ENCODE assay signal across 8 cellular contexts in the genomic region with DNA sequence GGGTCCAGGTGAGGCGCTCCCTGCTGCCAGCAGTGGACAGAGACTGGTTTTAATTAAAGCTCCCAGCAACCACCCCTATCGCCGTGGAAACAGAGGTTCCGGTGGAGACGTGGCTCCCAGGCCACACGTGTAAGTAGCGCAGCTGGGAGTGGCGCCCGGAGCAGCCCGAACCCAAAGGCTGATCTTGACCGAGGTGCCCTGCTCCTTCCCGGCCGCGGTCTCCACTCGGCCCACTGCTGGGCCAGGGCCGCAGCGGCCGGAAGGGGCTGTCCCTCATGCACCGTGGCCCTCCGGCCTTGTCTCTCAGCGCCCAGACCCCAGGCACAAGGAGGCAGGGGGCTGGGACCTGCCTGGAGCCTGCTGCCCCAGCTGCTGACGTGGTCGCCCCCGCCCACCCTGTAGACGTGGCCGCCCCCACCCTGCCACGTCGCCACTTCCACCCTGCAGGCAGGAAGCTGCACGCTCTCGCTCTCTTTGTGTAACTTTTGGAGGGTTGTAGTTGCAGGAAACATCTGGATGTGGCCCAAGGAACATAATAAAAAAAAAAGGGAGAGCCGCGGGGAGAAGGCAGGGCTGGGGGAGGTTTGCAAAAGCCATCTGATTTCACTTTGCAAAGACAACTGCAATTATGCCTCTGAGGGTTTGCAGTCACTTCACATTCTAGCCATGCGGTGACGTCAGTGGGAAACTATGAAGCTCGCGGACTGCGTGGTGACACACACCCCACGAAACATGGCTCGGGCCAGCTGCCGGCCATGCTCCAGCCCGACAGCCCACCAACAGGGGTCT.
A peak's percentile ranks its signal among the peaks of the same experiment; 100 is the strongest.
DNase-seq lines count a peak whose midpoint lies in the region; ATAC-seq, FAIRE-seq and TF ChIP-seq lines count a peak whose summit lies in the region.

No MANE protein-coding gene starts in this region.

- in situ Hi-C loops in gastrocnemius medialis (cut with MboI; ENCODE audit: low sequenced_read_pairs in 4 of 4), result loop anchor here in 1 of 4 donors (25.0 kb wide), 1 partner anchor 281 kb away; no protein-coding TSS in a partner anchor

- 20% methylated on average over 19 of the region's 41 CpGs for WGBS in SK-N-SH (ENCODE audit: low lambda C conversion rate)

- peak; percentile 85 for ATAC-seq in activated naive CD8-positive, alpha-beta T cell treated with anti-CD3 and anti-CD28 coated beads, Interleukin-2, amount 10 ng/mL, durations not matched to agents 7 days and 5 days (ENCODE audit: low read depth)
- ATAC-seq in gastrocnemius medialis (peak; percentile 74), GM19467 (IDR thresholded peaks at IDR 0.05; ENCODE audit: unreplicated experiment) (no peak)

- peaks cover 3% of the 10 kb centered on the region for H3K4me1 Mint-ChIP-seq in activated naive CD8-positive, alpha-beta T cell treated with anti-CD3 and anti-CD28 coated beads, Interleukin-2, amount 10 ng/mL, durations not matched to agents 7 days and 5 days

- H3K4me3 ChIP-seq in SK-N-SH (ENCODE audit: low read depth in 2 of 2, low read length in 1 of 2) (no peak overlapping the region), gastrocnemius medialis (peak overlapping the region; percentile 38 to 65 (median 49))

- H4K20me1 ChIP-seq in SK-N-SH (ENCODE audit: insufficient read depth), result no peaks in the 10 kb centered on the region

- peak overlapping the region; percentile 34 to 94; a peak in 3 of 4 replicates for H3K27ac ChIP-seq in SK-N-SH (ENCODE audit: low read depth in 2 of 2, low read length in 1 of 2)
- peak overlapping the region; percentile 77 to 84 (median 81) for H3K27ac ChIP-seq in gastrocnemius medialis

- no peaks in the 10 kb centered on the region for H3K79me2 ChIP-seq in SK-N-SH (ENCODE audit: insufficient read depth)

- TF ChIP-seq POLR2A in GM12891 (IDR thresholded peaks at IDR 0.05; ENCODE audit: low read depth, low read length) (no peak), gastrocnemius medialis (IDR thresholded peaks at IDR 0.05) (peak; percentile 38 to 58)

- peak; percentile 57 to 91; a peak in 3 of 4 replicates for TF ChIP-seq EP300 in SK-N-SH (IDR thresholded peaks at IDR 0.05; ENCODE audit: borderline replicate concordance in 1 of 2, low read depth in 1 of 2, low read length in 1 of 2)

- CTCF ChIA-PET in SK-N-SH (lab: Yijun Ruan, JAX), result interaction anchor here (0.8 to 2.7 kb wide), 8 partner anchors 13 to 955 kb away, joined by 3 to 9 read pairs (median 4); no protein-coding TSS in a partner anchor

- H3K36me3 Mint-ChIP-seq in activated naive CD8-positive, alpha-beta T cell treated with anti-CD3 and anti-CD28 coated beads, Interleukin-2, amount 10 ng/mL, durations not matched to agents 7 days and 5 days, result no peaks in the 10 kb centered on the region

- H3F3A ChIP-seq in SK-N-SH (replicated peaks; ENCODE audit: insufficient read depth), result peaks cover 7% of the 10 kb centered on the region

- peak; percentile 64 for DNase-seq in GM12891 (ENCODE audit: insufficient read length, low spot score)
- peak; percentile 77 for DNase-seq in SK-N-SH
- DNase-seq in activated naive CD8-positive, alpha-beta T cell treated with anti-CD3 and anti-CD28 coated beads, Interleukin-2, amount 10 ng/mL, durations not matched to agents 7 days and 5 days, result peak; percentile 81
- peak; percentile 90 for DNase-seq in cardiac septum (ENCODE audit: low spot score)
- peak; percentile 67 to 80 for DNase-seq in gastrocnemius medialis
- DNase-seq in NCI-H1092 (lab: John Stamatoyannopoulos, UW), result no peak
- DNase-seq in NCI-H446 treated with DMSO at 0.1 percent for 48 hours (lab: John Stamatoyannopoulos, UW), result no peak

- H3K4me1 ChIP-seq in SK-N-SH (ENCODE audit: control insufficient read depth in 1 of 2, insufficient read depth in 2 of 2, low read depth in 1 of 2, low read length in 1 of 2) (peaks cover 17 to 22% of the 10 kb centered on the region in 2 experiments; a peak in 3 of 4 replicates), gastrocnemius medialis (peaks cover 15 to 23% of the 10 kb centered on the region in 2 donors)

- peak overlapping the region; percentile 53; the same call in 1 of the 2 replicates for H3K4me2 ChIP-seq in SK-N-SH

- POLR2A ChIA-PET in SK-N-SH (lab: Yijun Ruan, JAX), result no interaction called here
- POLR2A ChIA-PET in activated naive CD8-positive, alpha-beta T cell treated with anti-CD3 and anti-CD28 coated beads, Interleukin-2, amount 10 ng/mL, durations not matched to agents 7 days and 5 days (lab: Charles Lee), result interaction anchor here (1.0 to 1.6 kb wide), 8 partner anchors 8 to 1907 kb away, joined by 3 to 9 read pairs (median 4); partner anchors contain the start of genes RNU6ATAC and WDR5

- TF ChIP-seq CTCF in SK-N-SH (IDR thresholded peaks at IDR 0.05) (no peak), gastrocnemius medialis (IDR thresholded peaks at IDR 0.05 in 4 of 5, conservative IDR thresholded peaks at IDR 0.05 in 1 of 5) (no peak)

- no peaks in the 10 kb centered on the region for H3K36me3 ChIP-seq in SK-N-SH (replicated peaks in 1 of 2; ENCODE audit: control insufficient read depth in 1 of 2, insufficient read depth in 2 of 2, low read length in 1 of 2)
- H3K36me3 ChIP-seq in gastrocnemius medialis, result no peaks in the 10 kb centered on the region

- peak; percentile 69 for FAIRE-seq in GM12891 (lab: Jason Lieb, UNC)

- intact Hi-C loops in cardiac septum (cut with DNase I), result loop anchor here (5.0 kb wide), 1 partner anchor 146 kb away; no protein-coding TSS in a partner anchor
- intact Hi-C loops in gastrocnemius medialis (cut with DNase I; ENCODE audit: low total_unique reads), result no loop called here

- no peaks in the 10 kb centered on the region for H3K9me2 ChIP-seq in SK-N-SH

- H2AFZ ChIP-seq in SK-N-SH (ENCODE audit: low read depth), result no peak overlapping the region; the same call in 1 of the 2 replicates

- TF ChIP-seq RAD21 in SK-N-SH (IDR thresholded peaks at IDR 0.05; ENCODE audit: low read length), result peak; percentile 21

- peak overlapping the region; percentile 60 for H3K9ac ChIP-seq in SK-N-SH

- peak overlapping the region; percentile 79 for H3K27ac Mint-ChIP-seq in activated naive CD8-positive, alpha-beta T cell treated with anti-CD3 and anti-CD28 coated beads, Interleukin-2, amount 10 ng/mL, durations not matched to agents 7 days and 5 days

- no peaks in the 10 kb centered on the region for H3K27me3 Mint-ChIP-seq in activated naive CD8-positive, alpha-beta T cell treated with anti-CD3 and anti-CD28 coated beads, Interleukin-2, amount 10 ng/mL, durations not matched to agents 7 days and 5 days

- H3K9me3 ChIP-seq in SK-N-SH, result no peaks in the 10 kb centered on the region
- no peaks in the 10 kb centered on the region for H3K9me3 ChIP-seq in gastrocnemius medialis

- no peaks in the 10 kb centered on the region for H3K9me3 Mint-ChIP-seq in activated naive CD8-positive, alpha-beta T cell treated with anti-CD3 and anti-CD28 coated beads, Interleukin-2, amount 10 ng/mL, durations not matched to agents 7 days and 5 days

- H3K27me3 ChIP-seq in SK-N-SH (ENCODE audit: insufficient read depth) (no peaks in the 10 kb centered on the region), gastrocnemius medialis (no peaks in the 10 kb centered on the region)

- peak overlapping the region; percentile 59 for H3K4me3 Mint-ChIP-seq in activated naive CD8-positive, alpha-beta T cell treated with anti-CD3 and anti-CD28 coated beads, Interleukin-2, amount 10 ng/mL, durations not matched to agents 7 days and 5 days

TF ChIP-seq in GM12891, 5 proteins besides CTCF, POLR2A, EP300 and RAD21:
- TF ChIP-seq POU2F2 (IDR thresholded peaks at IDR 0.05; ENCODE audit: low read depth, low read length) (no peak), POLR2AphosphoS5 (IDR thresholded peaks at IDR 0.05; ENCODE audit: low read depth, low read length) (no peak), SPI1 (IDR thresholded peaks at IDR 0.05; ENCODE audit: low read depth, low read length) (no peak), PAX5 (IDR thresholded peaks at IDR 0.05; ENCODE audit: insufficient read depth, low read length, severe bottlenecking) (no peak), TAF1 (IDR thresholded peaks at IDR 0.05; ENCODE audit: low read depth, low read length) (no peak)
TF ChIP-seq in GM12891: peak in this region for 0.

TF ChIP-seq in SK-N-SH, 30 proteins besides CTCF, POLR2A, EP300 and RAD21 (continues in another document):
- TF ChIP-seq, protein P1, sequence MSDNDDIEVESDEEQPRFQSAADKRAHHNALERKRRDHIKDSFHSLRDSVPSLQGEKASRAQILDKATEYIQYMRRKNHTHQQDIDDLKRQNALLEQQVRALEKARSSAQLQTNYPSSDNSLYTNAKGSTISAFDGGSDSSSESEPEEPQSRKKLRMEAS (IDR thresholded peaks at IDR 0.05; ENCODE audit: low read depth), result peak; percentile 98
- peak; percentile 47; the same call in 1 of the 2 replicates for TF ChIP-seq SIN3A (IDR thresholded peaks at IDR 0.05; ENCODE audit: borderline replicate concordance, low read depth, low read length)
- TF ChIP-seq NFIC (IDR thresholded peaks at IDR 0.05; ENCODE audit: borderline replicate concordance), result peak; percentile 71; the same call in 1 of the 2 replicates
- TF ChIP-seq TCF12 (IDR thresholded peaks at IDR 0.05), result peak; percentile 99
- TF ChIP-seq, protein P2, sequence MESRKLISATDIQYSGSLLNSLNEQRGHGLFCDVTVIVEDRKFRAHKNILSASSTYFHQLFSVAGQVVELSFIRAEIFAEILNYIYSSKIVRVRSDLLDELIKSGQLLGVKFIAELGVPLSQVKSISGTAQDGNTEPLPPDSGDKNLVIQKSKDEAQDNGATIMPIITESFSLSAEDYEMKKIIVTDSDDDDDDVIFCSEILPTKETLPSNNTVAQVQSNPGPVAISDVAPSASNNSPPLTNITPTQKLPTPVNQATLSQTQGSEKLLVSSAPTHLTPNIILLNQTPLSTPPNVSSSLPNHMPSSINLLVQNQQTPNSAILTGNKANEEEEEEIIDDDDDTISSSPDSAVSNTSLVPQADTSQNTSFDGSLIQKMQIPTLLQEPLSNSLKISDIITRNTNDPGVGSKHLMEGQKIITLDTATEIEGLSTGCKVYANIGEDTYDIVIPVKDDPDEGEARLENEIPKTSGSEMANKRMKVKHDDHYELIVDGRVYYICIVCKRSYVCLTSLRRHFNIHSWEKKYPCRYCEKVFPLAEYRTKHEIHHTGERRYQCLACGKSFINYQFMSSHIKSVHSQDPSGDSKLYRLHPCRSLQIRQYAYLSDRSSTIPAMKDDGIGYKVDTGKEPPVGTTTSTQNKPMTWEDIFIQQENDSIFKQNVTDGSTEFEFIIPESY (IDR thresholded peaks at IDR 0.05; ENCODE audit: borderline replicate concordance, low read depth), result peak; percentile 56; the same call in 1 of the 2 replicates
- TF ChIP-seq POLR2AphosphoS5 (IDR thresholded peaks at IDR 0.05; ENCODE audit: low read depth, low read length), result 0 out of 2 replicates have a peak, but pooled peaks have one; percentile 79
- TF ChIP-seq CHD2 (IDR thresholded peaks at IDR 0.05; ENCODE audit: low read length, partially characterized antibody), result peak; percentile 53
- peak; percentile 73; the same call in 1 of the 2 replicates for TF ChIP-seq TEAD4 (IDR thresholded peaks at IDR 0.05; ENCODE audit: borderline replicate concordance, insufficient read depth)
- peak; percentile 1; the same call in 1 of the 2 replicates for TF ChIP-seq SMC3 (IDR thresholded peaks at IDR 0.05; ENCODE audit: low read depth, low read length)

Comparison
In these comparisons a context has a peak if more than half of its experiments do, and no peak if none do; other contexts are left out.
1. DNase-seq: peak in GM12891 (single experiment), SK-N-SH (single experiment), activated naive CD8-positive, alpha-beta T cell treated with anti-CD3 and anti-CD28 coated beads, Interleukin-2, amount 10 ng/mL, durations not matched to agents 7 days and 5 days (single experiment), cardiac septum (single experiment) and gastrocnemius medialis (2 of 2); none in NCI-H1092 (single experiment) and NCI-H446 treated with DMSO at 0.1 percent for 48 hours (single experiment).
2. H3K4me3 ChIP-seq: peak in gastrocnemius medialis (4 of 4); none in SK-N-SH (0 of 2).